8 cellular contexts compared by ENCODE assay signal in the genomic region with DNA sequence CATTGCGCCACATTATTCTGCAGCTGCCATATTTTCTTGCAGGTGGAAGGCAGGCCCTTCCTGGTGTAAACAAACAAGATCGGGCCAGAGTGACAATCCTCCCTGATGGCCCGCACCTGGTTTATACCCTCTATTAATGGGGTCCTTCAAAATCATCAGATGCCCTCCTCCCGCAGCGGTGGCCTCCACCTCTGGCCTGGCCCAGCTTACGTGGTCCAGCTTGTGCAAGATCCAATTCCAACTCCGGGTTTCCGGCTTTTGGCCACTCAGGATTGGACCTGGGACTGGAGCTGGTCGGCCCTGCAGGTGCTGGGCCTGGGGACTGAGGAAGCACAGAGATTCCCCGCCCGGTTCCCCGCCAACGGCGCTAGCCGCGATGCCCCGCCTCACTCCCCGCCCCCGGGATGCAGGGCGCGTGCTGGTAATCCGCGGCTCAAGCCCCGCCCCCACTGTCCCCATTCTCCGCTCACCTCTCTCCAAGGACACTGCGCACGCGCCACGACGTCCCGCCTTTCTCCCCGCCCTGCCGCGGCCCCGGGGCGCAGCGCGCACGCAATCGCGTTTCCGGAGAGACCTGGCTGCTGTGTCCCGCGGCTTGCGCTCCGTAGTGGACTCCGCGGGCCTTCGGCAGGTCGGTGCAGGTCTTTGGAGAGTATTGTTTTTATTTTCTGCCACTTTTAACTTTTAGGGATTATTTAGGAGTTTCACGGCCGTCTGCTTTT. TPM values are rescaled to one million over a fixed set of nuclear protein-coding genes. Genes with fewer than 3 reads are reported as not detected.
A peak's percentile ranks its signal among the peaks of the same experiment; 100 is the strongest.
DNase-seq lines count a peak whose midpoint lies in the region; ATAC-seq, FAIRE-seq and TF ChIP-seq lines count a peak whose summit lies in the region.

A gene (plus strand): TSS at position 555 of the 722 bp plus-strand sequence. CDS start 1,441 bp downstream, outside the sequence.

- 6% methylated on average over 40 of the region's 52 CpGs; no CpG with 5 or more reads in 1 of the 2 experiments for WGBS in H1 (ENCODE audit: extremely low coverage in 1 of 2, insufficient coverage in 1 of 2, insufficient read length in 1 of 2, insufficient replicate concordance in 2 of 2, low coverage in 1 of 2, low lambda C conversion rate in 2 of 2, missing lambda C conversion rate in 1 of 2), 2 experiments
- WGBS in mesenchymal stem cell: 3% methylated on average over 50 of the region's 52 CpGs

- H3K4ac ChIP-seq in H1 (replicated peaks; ENCODE audit: insufficient read length, low read depth, low read length) (no peak within 1 kb of the TSS), mesenchymal stem cell (ENCODE audit: low read depth in 1 of 2, low read length in 2 of 2) (peak within 1 kb of the TSS; percentile 46 to 73)

- POLR2A ChIA-PET in H1 (lab: Charles Lee; ENCODE audit: partially characterized antibody): interaction anchor here (0.9 to 4.0 kb wide), 8 partner anchors 9 to 226 kb away, joined by 3 to 39 read pairs (median 8); a partner anchor contains a TSS

- peaks cover 4% of the 10 kb centered on the region; the same call in 1 of the 2 replicates for H3K23me2 ChIP-seq in H1 (ENCODE audit: low read depth, low read length)

- DNase-seq in COLO668 (lab: John Stamatoyannopoulos, UW; ENCODE audit: unreplicated experiment) (peak; percentile 98), HT1080 (ENCODE audit: low read depth) (peak; percentile 96), NOMO-1 treated with DMSO at 0.1 percent for 48 hours (lab: John Stamatoyannopoulos, UW; ENCODE audit: unreplicated experiment) (peak; percentile 97), H1 (ENCODE audit: low read depth in 1 of 2, low spot score in 2 of 2) (peak; percentile 95 to 100), mesenchymal stem cell (peak; percentile 96)
- DNase-seq in activated CD8-positive, alpha-beta memory T cell treated with anti-CD3 and anti-CD28 coated beads for 48 hours (ENCODE audit: low read depth in 2 of 3, low spot score in 2 of 3): peak; percentile 98 to 99 (median 99)
- DNase-seq in stimulated activated CD8-positive, alpha-beta memory T cell treated with anti-CD3 and anti-CD28 coated beads, Interleukin-15, amount 100 ng/mL, for 1 hour (ENCODE audit: low read depth): peak; percentile 99

- no peak; a peak in 1 of 4 replicates for TF ChIP-seq RAD21 in H1 (IDR thresholded peaks at IDR 0.05 in 1 of 2, conservative IDR thresholded peaks at IDR 0.05 in 1 of 2; ENCODE audit: low read depth in 2 of 2, low read length in 2 of 2)

- no peak for FAIRE-seq in H1 (lab: Jason Lieb, UNC)

- TF ChIP-seq POLR2A in H1 (IDR thresholded peaks at IDR 0.05; ENCODE audit: control extremely low read depth in 1 of 2, low read depth in 2 of 2, low read length in 2 of 2): peak; percentile 67 to 87

- no peak within 1 kb of the TSS for H3K56ac ChIP-seq in H1 (replicated peaks; ENCODE audit: insufficient read length, low read depth, low read length)

- H4K91ac ChIP-seq in H1 (replicated peaks; ENCODE audit: insufficient read length, low read length) (no peak within 1 kb of the TSS), mesenchymal stem cell (ENCODE audit: low read length) (peak within 1 kb of the TSS; percentile 53)

- H2BK20ac ChIP-seq in H1 (ENCODE audit: low read length): no peak within 1 kb of the TSS

- H3K27ac ChIP-seq in H1 (ENCODE audit: low read depth, low read length) (peak within 1 kb of the TSS; percentile 21; the same call in 1 of the 2 replicates), mesenchymal stem cell (ENCODE audit: low read length, poor library complexity, severe bottlenecking) (peak within 1 kb of the TSS; percentile 39)

- peak within 1 kb of the TSS; percentile 72 for H4K5ac ChIP-seq in H1 (ENCODE audit: insufficient read length, low read depth, low read length)

- H3K9ac ChIP-seq in H1 (replicated peaks in 1 of 4; ENCODE audit: extremely low read depth in 1 of 4, low read depth in 3 of 4, low read length in 3 of 4) (peak within 1 kb of the TSS; percentile 81 to 89 (median 84)), mesenchymal stem cell (ENCODE audit: low read length) (peak within 1 kb of the TSS; percentile 97)

- H3K18ac ChIP-seq in H1 (ENCODE audit: extremely low read depth, low read length) (peak within 1 kb of the TSS; percentile 41; the same call in 1 of the 2 replicates), mesenchymal stem cell (ENCODE audit: low read depth in 1 of 2, low read length in 2 of 2) (peak within 1 kb of the TSS; percentile 67 to 82)

- H4K20me1 ChIP-seq in H1 (replicated peaks in 1 of 2; ENCODE audit: control insufficient read depth in 1 of 2, insufficient read depth in 2 of 2, low read length in 2 of 2): peaks cover 6 to 9% of the 10 kb centered on the region in 2 experiments

- peaks cover 9 to 44% of the 10 kb centered on the region in 2 experiments for H3K79me2 ChIP-seq in H1 (ENCODE audit: control insufficient read depth in 1 of 2, insufficient read depth in 2 of 2, low read length in 2 of 2)

- H3K9me3 ChIP-seq in H1 (ENCODE audit: insufficient read depth in 2 of 2, low read depth in 1 of 2, low read length in 1 of 2) (no peaks in the 10 kb centered on the region), mesenchymal stem cell (ENCODE audit: control insufficient read depth, low read length) (no peaks in the 10 kb centered on the region)

- no peak within 1 kb of the TSS for H3K14ac ChIP-seq in H1 (ENCODE audit: insufficient read length)
- no peak within 1 kb of the TSS for H3K14ac ChIP-seq in mesenchymal stem cell (ENCODE audit: low read length in 2 of 2)

- H2AFZ ChIP-seq in H1 (ENCODE audit: low read length) (peak within 1 kb of the TSS; percentile 76), mesenchymal stem cell (ENCODE audit: low read depth, low read length) (peak within 1 kb of the TSS; percentile 60)

- H3K4me1 ChIP-seq in H1 (replicated peaks in 1 of 4; ENCODE audit: control insufficient read depth in 3 of 4, insufficient read depth in 4 of 4, low read length in 3 of 4) (peaks cover 0 to 8% (median 1%) of the 10 kb centered on the region in 4 experiments; a peak in 2 of 7 replicates), mesenchymal stem cell (ENCODE audit: control insufficient read depth, insufficient read depth, low read depth, low read length) (peaks cover 8% of the 10 kb centered on the region)

- H2BK12ac ChIP-seq in H1 (ENCODE audit: low read depth, low read length) (no peak within 1 kb of the TSS), mesenchymal stem cell (ENCODE audit: low read length in 2 of 2) (peak within 1 kb of the TSS in 1 of 2 experiments; percentile 21)

- no peak within 1 kb of the TSS for H3K23ac ChIP-seq in H1 (ENCODE audit: insufficient read length)
- H3K23ac ChIP-seq in mesenchymal stem cell (ENCODE audit: low read length in 2 of 2): no peak within 1 kb of the TSS

- H3K4me3 ChIP-seq in H1 (ENCODE audit: extremely low read depth in 1 of 4, insufficient read depth in 2 of 4, low read depth in 3 of 4, low read length in 4 of 4) (peak within 1 kb of the TSS; percentile 54 to 91 (median 84)), mesenchymal stem cell (ENCODE audit: insufficient read depth in 1 of 2, low read depth in 1 of 2, low read length in 2 of 2) (peak within 1 kb of the TSS; percentile 65 to 91)

- H2BK5ac ChIP-seq in H1 (ENCODE audit: low read depth, low read length) (peak within 1 kb of the TSS; percentile 2; the same call in 1 of the 2 replicates), mesenchymal stem cell (ENCODE audit: low read depth, low read length, poor library complexity, severe bottlenecking) (no peak within 1 kb of the TSS)

- TF ChIP-seq EP300 in H1 (IDR thresholded peaks at IDR 0.05; ENCODE audit: borderline replicate concordance in 1 of 2, low read depth in 2 of 2, low read length in 2 of 2): no peak

- H2BK120ac ChIP-seq in H1 (replicated peaks; ENCODE audit: low read depth, low read length) (no peak within 1 kb of the TSS), mesenchymal stem cell (ENCODE audit: low read depth, low read length) (no peak within 1 kb of the TSS)

- TF ChIP-seq CTCF in H1 (IDR thresholded peaks at IDR 0.05; ENCODE audit: control extremely low read depth in 1 of 3, insufficient read depth in 1 of 3, low read depth in 1 of 3, low read length in 3 of 3): no peak

- ATAC-seq in GM21360 (IDR thresholded peaks at IDR 0.05; ENCODE audit: unreplicated experiment): peak; percentile 98

- H2AK5ac ChIP-seq in H1 (ENCODE audit: low read depth, low read length) (no peak within 1 kb of the TSS), mesenchymal stem cell (ENCODE audit: low read length, severe bottlenecking) (no peak within 1 kb of the TSS)

- peaks cover 8 to 21% (median 15%) of the 10 kb centered on the region in 4 experiments; a peak in 7 of 8 replicates for H3K36me3 ChIP-seq in H1 (ENCODE audit: control insufficient read depth in 2 of 4, insufficient read depth in 4 of 4, low read length in 3 of 4)
- H3K36me3 ChIP-seq in mesenchymal stem cell (ENCODE audit: control insufficient read depth in 1 of 2, insufficient read depth in 2 of 2, low read depth in 1 of 2, low read length in 2 of 2): peaks cover 18 to 38% of the 10 kb centered on the region in 2 experiments

- H4K8ac ChIP-seq in H1 (ENCODE audit: extremely low read depth, insufficient read depth, low read length) (peak within 1 kb of the TSS; percentile 89), mesenchymal stem cell (ENCODE audit: low read length) (peak within 1 kb of the TSS; percentile 52)

- H3K4me2 ChIP-seq in H1 (ENCODE audit: insufficient read depth in 1 of 2, low read depth in 2 of 2, low read length in 2 of 2) (peak within 1 kb of the TSS; percentile 72 to 77), mesenchymal stem cell (ENCODE audit: low read length, poor library complexity, severe bottlenecking) (peak within 1 kb of the TSS; percentile 82)

- peaks cover 5% of the 10 kb centered on the region for H3K79me1 ChIP-seq in H1 (ENCODE audit: low read depth, low read length)
- peaks cover 15% of the 10 kb centered on the region for H3K79me1 ChIP-seq in mesenchymal stem cell (replicated peaks; ENCODE audit: low read length, poor library complexity, severe bottlenecking)

- H3K27me3 ChIP-seq in H1 (replicated peaks in 1 of 4; ENCODE audit: control insufficient read depth in 3 of 4, extremely low read depth in 1 of 4, insufficient read depth in 3 of 4, low read length in 3 of 4) (no peaks in the 10 kb centered on the region; a peak in 1 of 7 replicates), mesenchymal stem cell (ENCODE audit: control insufficient read depth in 1 of 2, insufficient read depth in 1 of 2, low read length in 2 of 2) (no peaks in the 10 kb centered on the region)

- H2BK15ac ChIP-seq in H1 (ENCODE audit: low read length) (no peak within 1 kb of the TSS; the same call in 1 of the 2 replicates), mesenchymal stem cell (ENCODE audit: low read depth, poor library complexity, severe bottlenecking) (peak within 1 kb of the TSS; percentile 12)

- CTCF ChIA-PET in H1 (lab: Charles Lee; ENCODE audit: partially characterized antibody): interaction anchor here (1.0 to 4.8 kb wide), 9 partner anchors 11 to 282 kb away, joined by 3 to 32 read pairs (median 5); a partner anchor contains a TSS

RNA-seq across cellular contexts. Expression of the gene that starts here (rescaled TPM):
- total RNA-seq in HT1080 (2014; rRNA removed; shearing (Covaris generic)): 120 and 122 TPM in 2 replicates
- polyA plus RNA-seq in HT1080 (2015; cell fraction: cytosol; rRNA removed): 183 and 194 TPM in 2 replicates
- 62.6 and 63.2 TPM in 2 replicates for polyA plus RNA-seq in HT1080 (2015; cell fraction: nucleus; rRNA removed)
- total RNA-seq in H1 (2021; fragmentation: NEBNext Ultra II Directional; extraction: Animal tissue kit (Norgen Biotek cat#: 25700)): 83.8 and 84.6 TPM in 2 replicates
- 74.4 and 109 TPM in 2 replicates for polyA plus RNA-seq in H1 (2011; rRNA removed)
- polyA plus RNA-seq in H1 (2011; cell fraction: cytosol; rRNA removed): 123 TPM
- polyA plus RNA-seq in H1 (2011; cell fraction: nucleus; rRNA removed): 33.9 TPM
- polyA plus RNA-seq in H1 (2012, experiment 1 of 2): 58.9 to 78.5 TPM (median 65.4 TPM) in 4 replicates
- polyA plus RNA-seq in H1 (2012, experiment 2 of 2): 74.5 TPM
- 128 TPM for polyA plus RNA-seq in H1 (2013, experiment 1 of 2)
- 143 TPM for polyA plus RNA-seq in H1 (2013, experiment 2 of 2)
- 41.8 and 44.3 TPM in 2 replicates for polyA minus RNA-seq in H1 (2011; rRNA and poly(A)+ RNA removed)
- polyA minus RNA-seq in H1 (2011; cell fraction: cytosol; rRNA and poly(A)+ RNA removed): 20.8 TPM
- polyA minus RNA-seq in H1 (2011; cell fraction: nucleus; rRNA and poly(A)+ RNA removed): 51.4 TPM
- 76.2 TPM for polyA plus RNA-seq in mesenchymal stem cell (2013, experiment 1 of 2)
- polyA plus RNA-seq in mesenchymal stem cell (2013, experiment 2 of 2): 78.3 TPM

Comparison
In these comparisons a context has a peak if more than half of its experiments do, and no peak if none do; other contexts are left out.
1. Peak in every context shown above with its lines: DNase-seq, ATAC-seq, H3K4me3 ChIP-seq and H3K27ac ChIP-seq.